Comparison of ENCODE assay signal across 12 cellular contexts in the genomic region with DNA sequence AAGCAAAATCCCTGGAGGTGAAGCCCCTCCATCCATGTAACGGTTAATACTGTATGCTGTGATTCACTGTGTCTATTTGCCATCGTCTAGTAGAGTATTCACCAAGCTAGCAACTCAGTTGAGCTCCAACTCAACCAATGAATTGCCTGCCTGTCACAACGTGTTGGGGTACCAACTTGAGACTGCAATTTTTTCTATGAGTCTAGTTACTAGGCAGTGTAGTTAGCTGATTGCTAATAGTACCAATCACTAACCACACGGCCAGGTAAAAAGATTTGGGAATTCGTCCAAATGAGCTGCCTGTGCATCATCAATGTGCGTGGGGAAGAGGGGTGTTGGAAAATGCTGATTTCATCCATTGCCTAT. TPM values are rescaled to one million over a fixed set of nuclear protein-coding genes. Genes with fewer than 3 reads are reported as not detected.
A peak's percentile ranks its signal among the peaks of the same experiment; 100 is the strongest.
DNase-seq lines count a peak whose midpoint lies in the region; FAIRE-seq and TF ChIP-seq lines count a peak whose summit lies in the region.
"Had no signal": no experiment of that assay in that cellular context is flagged by ENCODE, and none has a peak within 500 bp of the region (broad histone marks: within the 10 kb centered on the region; RNA-seq: fewer than 3 reads in every experiment).

No MANE protein-coding gene starts in this region.

- CTCF ChIA-PET in CD8-positive, alpha-beta memory T cell (lab: Charles Lee) = no interaction called here

- TF ChIP-seq POLR2A in spleen (IDR thresholded peaks at IDR 0.05) = no peak

- H3K9ac ChIP-seq in neural progenitor cell = no peak overlapping the region

- no peak for FAIRE-seq in D721Med (lab: Jason Lieb, UNC)

- DNase-seq in CD8-positive, alpha-beta memory T cell = no peak
- DNase-seq in dorsolateral prefrontal cortex = no peak
- DNase-seq in neural progenitor cell (ENCODE audit: low spot score) = no peak
- no peak for DNase-seq in cerebellar nuclear complex (lab: John Stamatoyannopoulos, UW)
- no peak for DNase-seq in inferior parietal cortex (ENCODE audit: extremely low spot score)
- no peak for DNase-seq in D721Med (ENCODE audit: insufficient read length, low spot score)
- no peak for DNase-seq in spleen
- DNase-seq: activated gamma-delta T cell treated with Interleukin-2 at 50 U/mL for 16 hours, NCI-H1694 treated with DMSO at 0.1 percent for 48 hours, T-helper 1 cell had no signal

- H3K27ac ChIP-seq in CD8-positive, alpha-beta memory T cell (ENCODE audit: low read depth, low read length) = no peak overlapping the region
- peak overlapping the region in 4 of 59 donors; percentile 6 to 31 (median 30) for H3K27ac ChIP-seq in dorsolateral prefrontal cortex
- H3K27ac ChIP-seq in neural progenitor cell = no peak overlapping the region
- no peak overlapping the region for H3K27ac ChIP-seq in spleen
- H3K27ac ChIP-seq: neutrophil had no signal

- H3K36me3 ChIP-seq in CD8-positive, alpha-beta memory T cell (ENCODE audit: insufficient read depth, low read length) = no peaks in the 10 kb centered on the region
- H3K36me3 ChIP-seq in neural progenitor cell (no peaks in the 10 kb centered on the region), spleen (no peaks in the 10 kb centered on the region)
- H3K36me3 ChIP-seq: neutrophil had no signal

- H3K27me3 ChIP-seq in CD8-positive, alpha-beta memory T cell (ENCODE audit: insufficient read depth, low read length, poor library complexity, severe bottlenecking) = peaks cover 15% of the 10 kb centered on the region
- H3K27me3 ChIP-seq in dorsolateral prefrontal cortex = peaks cover 0 to 49% (median 21%) of the 10 kb centered on the region in 45 donors
- peaks cover 56% of the 10 kb centered on the region for H3K27me3 ChIP-seq in neural progenitor cell
- H3K27me3 ChIP-seq in spleen (replicated peaks in 1 of 7) = peaks cover 0 to 58% (median 39%) of the 10 kb centered on the region in 7 donors

- H3K4me1 Mint-ChIP-seq in CD8-positive, alpha-beta memory T cell = peaks cover 7 to 24% (median 14%) of the 10 kb centered on the region in 3 donors
- H3K4me1 Mint-ChIP-seq in IgD-negative memory B cell (peaks cover 0 to 12% (median 4%) of the 10 kb centered on the region in 3 donors), neural progenitor cell (peaks cover 18% of the 10 kb centered on the region)

- H3K27me3 Mint-ChIP-seq in CD8-positive, alpha-beta memory T cell = peaks cover 41 to 58% of the 10 kb centered on the region in 2 donors
- H3K27me3 Mint-ChIP-seq in IgD-negative memory B cell (peaks cover 25% of the 10 kb centered on the region), neural progenitor cell (ENCODE audit: insufficient read depth, low read depth) (peaks cover 28% of the 10 kb centered on the region)

- peaks cover 21% of the 10 kb centered on the region for H4K20me1 ChIP-seq in neural progenitor cell (ENCODE audit: low read depth)

- intact Hi-C loops in dorsolateral prefrontal cortex (cut with DNase I) = loop anchor here (5.0 kb wide), 2 partner anchors 56 to 61 kb away; no protein-coding TSS in a partner anchor
- intact Hi-C loops in spleen (cut with DNase I; ENCODE audit: low total_unique reads) = no loop called here

- H3K9me3 ChIP-seq in CD8-positive, alpha-beta memory T cell (ENCODE audit: low read length) = no peaks in the 10 kb centered on the region
- no peaks in the 10 kb centered on the region for H3K9me3 ChIP-seq in neural progenitor cell (ENCODE audit: low read depth)
- no peaks in the 10 kb centered on the region for H3K9me3 ChIP-seq in spleen
- H3K9me3 ChIP-seq: neutrophil had no signal

- no peak overlapping the region for H3K27ac Mint-ChIP-seq in CD8-positive, alpha-beta memory T cell
- H3K27ac Mint-ChIP-seq in IgD-negative memory B cell = no peak overlapping the region
- no peak overlapping the region for H3K27ac Mint-ChIP-seq in neural progenitor cell

- peak overlapping the region in 4 of 7 donors; percentile 2 to 42 (median 31) for H3K4me3 Mint-ChIP-seq in CD8-positive, alpha-beta memory T cell
- peak overlapping the region; percentile 30 to 75 (median 38) for H3K4me3 Mint-ChIP-seq in IgD-negative memory B cell
- peak overlapping the region; percentile 73 for H3K4me3 Mint-ChIP-seq in neural progenitor cell

- H3F3A ChIP-seq in neural progenitor cell (ENCODE audit: low read depth) = peaks cover 26% of the 10 kb centered on the region

- H3K9me3 Mint-ChIP-seq in CD8-positive, alpha-beta memory T cell = peaks cover 0 to 3% (median 0%) of the 10 kb centered on the region in 5 donors
- H3K9me3 Mint-ChIP-seq in IgD-negative memory B cell (no peaks in the 10 kb centered on the region), neural progenitor cell (no peaks in the 10 kb centered on the region)

- H3K36me3 Mint-ChIP-seq in CD8-positive, alpha-beta memory T cell = peaks cover 0 to 6% (median 4%) of the 10 kb centered on the region in 3 donors
- peaks cover 4% of the 10 kb centered on the region for H3K36me3 Mint-ChIP-seq in IgD-negative memory B cell
- no peaks in the 10 kb centered on the region for H3K36me3 Mint-ChIP-seq in neural progenitor cell

- H2AFZ ChIP-seq in neural progenitor cell (replicated peaks) = peak overlapping the region; percentile 89

- no peaks in the 10 kb centered on the region for H3K79me2 ChIP-seq in neural progenitor cell (ENCODE audit: low read depth)

- WGBS in spleen, 5 donors = 36 to 46% (median 40%) methylated on average over 6 of the region's 6 CpGs

- no peak for TF ChIP-seq CTCF in dorsolateral prefrontal cortex (IDR thresholded peaks at IDR 0.05 in 54 of 56, conservative IDR thresholded peaks at IDR 0.05 in 2 of 56; ENCODE audit: low read depth in 1 of 56, partially characterized antibody in 56 of 56)
- no peak for TF ChIP-seq CTCF in neural progenitor cell (IDR thresholded peaks at IDR 0.05)
- no peak for TF ChIP-seq CTCF in D721Med (IDR thresholded peaks at IDR 0.05; ENCODE audit: insufficient read depth, missing control alignments)
- TF ChIP-seq CTCF in spleen (IDR thresholded peaks at IDR 0.05 in 8 of 11, conservative IDR thresholded peaks at IDR 0.05 in 3 of 11) = no peak

- H3K4me2 ChIP-seq in neural progenitor cell = peak overlapping the region; percentile 85

- no peak overlapping the region for H3K4me3 ChIP-seq in CD8-positive, alpha-beta memory T cell (ENCODE audit: low read length)
- H3K4me3 ChIP-seq in dorsolateral prefrontal cortex = peak overlapping the region in 58 of 59 donors; percentile 21 to 69 (median 56)
- peak overlapping the region; percentile 57 for H3K4me3 ChIP-seq in neural progenitor cell
- peak overlapping the region in 4 of 8 donors; percentile 31 to 70 (median 40) for H3K4me3 ChIP-seq in spleen

- POLR2A ChIA-PET in CD8-positive, alpha-beta memory T cell (lab: Charles Lee) = no interaction called here

- H3K4me1 ChIP-seq in CD8-positive, alpha-beta memory T cell (ENCODE audit: insufficient read depth, low read length) = no peaks in the 10 kb centered on the region
- H3K4me1 ChIP-seq in neural progenitor cell = peaks cover 12% of the 10 kb centered on the region
- H3K4me1 ChIP-seq in spleen = peaks cover 0 to 28% (median 15%) of the 10 kb centered on the region in 6 donors

RNA-seq across cellular contexts. Expression of gene BTG4, which starts 1.0 kb away (rescaled TPM):
- total RNA-seq in CD8-positive, alpha-beta memory T cell = not detected
- not detected for polyA plus RNA-seq in CD8-positive, alpha-beta memory T cell
- polyA plus RNA-seq in IgD-negative memory B cell (not detected), spleen (not detected)
- total RNA-seq in dorsolateral prefrontal cortex (1 to 10 TPM in 2 of 120 experiments, under 1 TPM in 9, not detected in 109; 0.29 to 1.1 (median 0.64) TPM), neural progenitor cell (ENCODE audit: low replicate concordance) (not detected in 2 replicates), spleen (not detected)

RNA-seq across cellular contexts. Expression of gene HOATZ, which starts 1.4 kb away (rescaled TPM):
- total RNA-seq in CD8-positive, alpha-beta memory T cell = not detected
- not detected for polyA plus RNA-seq in CD8-positive, alpha-beta memory T cell
- polyA plus RNA-seq in IgD-negative memory B cell = not detected
- total RNA-seq in dorsolateral prefrontal cortex = 1 to 10 TPM in 2 of 120 experiments, under 1 TPM in 2, not detected in 116; 0.25 to 1.2 (median 0.84) TPM
- not detected in 2 replicates for total RNA-seq in neural progenitor cell (ENCODE audit: low replicate concordance)
- not detected for total RNA-seq in spleen
- polyA plus RNA-seq in spleen = not detected

RNA-seq across cellular contexts. Expression of gene LAYN, which starts 27.3 kb away (rescaled TPM):
- 1 to 10 TPM in 1 of 2 experiments, under 1 TPM in 1; 0.85 to 1.4 TPM for total RNA-seq in CD8-positive, alpha-beta memory T cell
- polyA plus RNA-seq in CD8-positive, alpha-beta memory T cell = 0.21 TPM
- polyA plus RNA-seq in IgD-negative memory B cell = not detected
- total RNA-seq in dorsolateral prefrontal cortex = 10 to 100 TPM in 87 of 120 experiments, 1 to 10 TPM in 33; 4.3 to 39.1 (median 13.3) TPM
- 0.26 and 0.37 TPM in 2 replicates for total RNA-seq in neural progenitor cell (ENCODE audit: low replicate concordance)
- total RNA-seq in spleen = 10 to 100 TPM in 5 of 7 donors, 1 to 10 TPM in 2; 7.3 to 14.7 (median 12.9) TPM
- polyA plus RNA-seq in spleen = 1 to 10 TPM; 3.1 to 4.7 (median 4.3) TPM
